ENCODE assay signal across 1 cellular context in the genomic region with DNA sequence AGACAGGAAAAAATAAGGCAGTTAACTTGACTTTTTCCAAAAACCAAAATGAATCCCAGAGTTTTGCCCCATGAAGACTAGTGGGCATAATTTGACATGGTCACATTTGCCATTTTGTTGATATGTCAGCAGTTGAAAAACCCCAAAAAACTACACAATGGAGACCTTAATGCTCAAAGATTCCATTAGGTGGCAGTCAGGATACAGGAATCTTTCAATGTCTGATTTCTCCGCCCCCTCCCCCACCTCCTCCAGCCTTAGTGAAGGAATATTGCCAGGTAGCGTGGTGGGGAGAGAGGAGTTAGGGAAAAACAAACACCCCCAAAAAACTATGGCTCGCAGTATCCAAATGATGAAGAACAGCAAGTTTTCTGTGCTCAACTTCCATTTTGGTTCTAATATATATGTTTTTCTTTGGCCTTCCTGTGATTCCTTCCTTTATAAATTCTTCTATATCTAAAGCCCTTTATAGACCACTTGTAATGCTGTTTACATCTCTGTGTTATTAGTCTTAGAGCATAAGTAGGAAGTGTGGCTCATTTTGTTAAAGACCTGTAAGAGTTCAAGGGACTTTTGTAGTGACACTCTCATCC.
TF ChIP-seq lines count a peak whose summit lies in the region.

No MANE protein-coding gene starts in this region.

TF ChIP-seq in WTC11, 78 proteins besides CTCF, POLR2A, EP300 and RAD21 (continued from another document):
- TF ChIP-seq, protein P1, sequence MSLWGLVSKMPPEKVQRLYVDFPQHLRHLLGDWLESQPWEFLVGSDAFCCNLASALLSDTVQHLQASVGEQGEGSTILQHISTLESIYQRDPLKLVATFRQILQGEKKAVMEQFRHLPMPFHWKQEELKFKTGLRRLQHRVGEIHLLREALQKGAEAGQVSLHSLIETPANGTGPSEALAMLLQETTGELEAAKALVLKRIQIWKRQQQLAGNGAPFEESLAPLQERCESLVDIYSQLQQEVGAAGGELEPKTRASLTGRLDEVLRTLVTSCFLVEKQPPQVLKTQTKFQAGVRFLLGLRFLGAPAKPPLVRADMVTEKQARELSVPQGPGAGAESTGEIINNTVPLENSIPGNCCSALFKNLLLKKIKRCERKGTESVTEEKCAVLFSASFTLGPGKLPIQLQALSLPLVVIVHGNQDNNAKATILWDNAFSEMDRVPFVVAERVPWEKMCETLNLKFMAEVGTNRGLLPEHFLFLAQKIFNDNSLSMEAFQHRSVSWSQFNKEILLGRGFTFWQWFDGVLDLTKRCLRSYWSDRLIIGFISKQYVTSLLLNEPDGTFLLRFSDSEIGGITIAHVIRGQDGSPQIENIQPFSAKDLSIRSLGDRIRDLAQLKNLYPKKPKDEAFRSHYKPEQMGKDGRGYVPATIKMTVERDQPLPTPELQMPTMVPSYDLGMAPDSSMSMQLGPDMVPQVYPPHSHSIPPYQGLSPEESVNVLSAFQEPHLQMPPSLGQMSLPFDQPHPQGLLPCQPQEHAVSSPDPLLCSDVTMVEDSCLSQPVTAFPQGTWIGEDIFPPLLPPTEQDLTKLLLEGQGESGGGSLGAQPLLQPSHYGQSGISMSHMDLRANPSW (CRISPR knock-in tag; conservative IDR thresholded peaks at IDR 0.05; ENCODE audit: low read depth), result no peak
- TF ChIP-seq, protein P2, sequence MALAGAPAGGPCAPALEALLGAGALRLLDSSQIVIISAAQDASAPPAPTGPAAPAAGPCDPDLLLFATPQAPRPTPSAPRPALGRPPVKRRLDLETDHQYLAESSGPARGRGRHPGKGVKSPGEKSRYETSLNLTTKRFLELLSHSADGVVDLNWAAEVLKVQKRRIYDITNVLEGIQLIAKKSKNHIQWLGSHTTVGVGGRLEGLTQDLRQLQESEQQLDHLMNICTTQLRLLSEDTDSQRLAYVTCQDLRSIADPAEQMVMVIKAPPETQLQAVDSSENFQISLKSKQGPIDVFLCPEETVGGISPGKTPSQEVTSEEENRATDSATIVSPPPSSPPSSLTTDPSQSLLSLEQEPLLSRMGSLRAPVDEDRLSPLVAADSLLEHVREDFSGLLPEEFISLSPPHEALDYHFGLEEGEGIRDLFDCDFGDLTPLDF (CRISPR knock-in tag; IDR thresholded peaks at IDR 0.05), result no peak
- TF ChIP-seq SMAD3 (CRISPR knock-in tag; IDR thresholded peaks at IDR 0.05; ENCODE audit: borderline replicate concordance) (no peak), CBFB (CRISPR knock-in tag; IDR thresholded peaks at IDR 0.05; ENCODE audit: low read depth) (no peak), ATF1 (CRISPR knock-in tag; IDR thresholded peaks at IDR 0.05) (no peak), NR1H2 (CRISPR knock-in tag; IDR thresholded peaks at IDR 0.05) (no peak), PRRX2 (CRISPR knock-in tag; IDR thresholded peaks at IDR 0.05) (no peak)
- TF ChIP-seq, protein P3, sequence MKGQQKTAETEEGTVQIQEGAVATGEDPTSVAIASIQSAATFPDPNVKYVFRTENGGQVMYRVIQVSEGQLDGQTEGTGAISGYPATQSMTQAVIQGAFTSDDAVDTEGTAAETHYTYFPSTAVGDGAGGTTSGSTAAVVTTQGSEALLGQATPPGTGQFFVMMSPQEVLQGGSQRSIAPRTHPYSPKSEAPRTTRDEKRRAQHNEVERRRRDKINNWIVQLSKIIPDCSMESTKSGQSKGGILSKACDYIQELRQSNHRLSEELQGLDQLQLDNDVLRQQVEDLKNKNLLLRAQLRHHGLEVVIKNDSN (CRISPR knock-in tag; IDR thresholded peaks at IDR 0.05), result no peak
TF ChIP-seq in WTC11: peak in this region for 0.
